Comparison of ENCODE assay signal across 8 cellular contexts in genomic region chr12:100154472-100155247, GRCh38. TPM values are rescaled to one million over a fixed set of nuclear protein-coding genes. Genes with fewer than 3 reads are reported as not detected.
DNase-seq lines count a peak whose midpoint lies in the region; ATAC-seq, FAIRE-seq and TF ChIP-seq lines count a peak whose summit lies in the region.

No MANE protein-coding gene starts in this region.

- no peak overlapping the region for H3K4me2 ChIP-seq in IMR-90 (ENCODE audit: low read depth, low read length)

- H3K4me1 ChIP-seq in IMR-90 (ENCODE audit: control insufficient read depth, insufficient read depth, low read length) (no peaks in the 10 kb centered on the region), ascending aorta (no peaks in the 10 kb centered on the region), iPS DF 6.9 (ENCODE audit: control insufficient read depth, insufficient read depth, low read length) (peaks cover 7% of the 10 kb centered on the region; the same call in 1 of the 2 replicates)

- peak; percentile 55 for TF ChIP-seq RAD21 in IMR-90 (IDR thresholded peaks at IDR 0.05; ENCODE audit: low read length)

- no peaks in the 10 kb centered on the region for H3K79me1 ChIP-seq in IMR-90 (ENCODE audit: low read depth in 1 of 2, low read length in 2 of 2)

- no peak overlapping the region for H3K4ac ChIP-seq in IMR-90 (ENCODE audit: low read depth, low read length)

- H4K20me1 ChIP-seq in IMR-90 (ENCODE audit: insufficient read depth, low read length) = no peaks in the 10 kb centered on the region

- H3K27ac ChIP-seq in IMR-90 (ENCODE audit: insufficient read depth, low read length) (no peak overlapping the region), ascending aorta (no peak overlapping the region), iPS DF 6.9 (ENCODE audit: low read length) (no peak overlapping the region)

- TF ChIP-seq POLR2A in IMR-90 (IDR thresholded peaks at IDR 0.05; ENCODE audit: low read depth, low read length) = no peak

- H3K23ac ChIP-seq in IMR-90 (ENCODE audit: low read depth, low read length) = no peak overlapping the region

- in situ Hi-C loops in IMR-90 (cut with MboI; ENCODE audit: low sequenced_read_pairs) = no loop called here

- no peak overlapping the region for H2AK5ac ChIP-seq in IMR-90 (ENCODE audit: low read depth, low read length)

- H3K36me3 ChIP-seq in IMR-90 (ENCODE audit: control insufficient read depth, insufficient read depth, low read length) (no peaks in the 10 kb centered on the region), ascending aorta (no peaks in the 10 kb centered on the region), iPS DF 6.9 (ENCODE audit: control insufficient read depth, insufficient read depth, low read length) (no peaks in the 10 kb centered on the region)

- H3K4me3 ChIP-seq in IMR-90 (ENCODE audit: insufficient read depth, low read depth, low read length) = no peak overlapping the region
- no peak overlapping the region for H3K4me3 ChIP-seq in ascending aorta
- no peak overlapping the region for H3K4me3 ChIP-seq in iPS DF 6.9 (ENCODE audit: low read length)

- peak overlapping the region; percentile 83 for H2AFZ ChIP-seq in IMR-90 (replicated peaks; ENCODE audit: low read length, poor library complexity)

- no peak overlapping the region for H2AK9ac ChIP-seq in IMR-90 (replicated peaks; ENCODE audit: low read depth, low read length, poor library complexity)

- BruUV-seq in IMR-90 (replicated peaks; lab: Mats Ljungman, UMichigan) = no TSS peak

- dilution Hi-C loops in IMR-90 (cut with HindIII; ENCODE audit: low sequenced_read_pairs, unreplicated experiment) = no loop called here

- no peak for FAIRE-seq in D721Med (lab: Jason Lieb, UNC)

- H2BK20ac ChIP-seq in IMR-90 (ENCODE audit: low read depth, low read length) = no peak overlapping the region

- H3K18ac ChIP-seq in IMR-90 (ENCODE audit: low read depth, low read length) = no peak overlapping the region

- H3K56ac ChIP-seq in IMR-90 (ENCODE audit: extremely low read depth, insufficient read depth, low read length) = no peak overlapping the region

- TF ChIP-seq CTCF in D721Med (IDR thresholded peaks at IDR 0.05; ENCODE audit: insufficient read depth, missing control alignments) (peak; percentile 71), GM20000 (IDR thresholded peaks at IDR 0.05; ENCODE audit: extremely low read depth, missing control alignments) (peak; percentile 78), IMR-90 (conservative IDR thresholded peaks at IDR 0.05; ENCODE audit: low read depth, low read length) (peak; percentile 65), ascending aorta (IDR thresholded peaks at IDR 0.05) (peak; percentile 47 to 76 (median 75))

- no peak overlapping the region for H4K5ac ChIP-seq in IMR-90 (ENCODE audit: low read depth, low read length)

- H2BK15ac ChIP-seq in IMR-90 (ENCODE audit: low read depth, low read length) = no peak overlapping the region

- H3K27me3 ChIP-seq in IMR-90 (ENCODE audit: control insufficient read depth, insufficient read depth, low read length) = peaks cover 6% of the 10 kb centered on the region; the same call in 1 of the 2 replicates
- H3K27me3 ChIP-seq in ascending aorta = no peaks in the 10 kb centered on the region
- H3K27me3 ChIP-seq in iPS DF 6.9 (ENCODE audit: control insufficient read depth, insufficient read depth, low read length) = no peaks in the 10 kb centered on the region

- no peak overlapping the region; a peak in 1 of 4 replicates for H4K8ac ChIP-seq in IMR-90 (ENCODE audit: low read depth in 2 of 2, low read length in 2 of 2)

- DNase-seq in D721Med (ENCODE audit: insufficient read length, low spot score) (peak; percentile 49), GM20000 (ENCODE audit: low spot score) (peak; percentile 68), IMR-90 (peak; percentile 48), T-helper 2 cell (peak; percentile 38 to 66 (median 63)), ascending aorta (ENCODE audit: low spot score in 2 of 2) (peak in 1 of 2 donors; percentile 81), iPS DF 6.9 (ENCODE audit: low read depth, low spot score) (peak; percentile 86), mesenteric fat pad (ENCODE audit: low spot score) (no peak)
- DNase-seq in stimulated activated CD4-positive, alpha-beta T cell treated with anti-CD3 and anti-CD28 coated beads, Interleukin-1b, Interleukin-23, amount 100 ng/mL, for 1 hour (ENCODE audit: low read depth in 2 of 2) = peak; percentile 20 to 64

- no peak overlapping the region for H3K14ac ChIP-seq in IMR-90 (replicated peaks; ENCODE audit: low read depth, low read length)

- intact Hi-C loops in IMR-90 (cut with micrococcal nuclease) (loop anchor here (2.0 kb wide), 2 partner anchors 46 to 400 kb away; partner anchors contain the start of gene ACTR6), ascending aorta (cut with DNase I) (loop anchor here (5.0 kb wide), 1 partner anchor 43 kb away; no protein-coding TSS in a partner anchor)

- no peaks in the 10 kb centered on the region for H3K9me1 ChIP-seq in IMR-90 (ENCODE audit: insufficient read depth, low read length)

- 47% methylated on average over 3 of the region's 15 CpGs; no CpG with 5 or more reads in 1 of the 2 experiments for WGBS in IMR-90 (ENCODE audit: extremely low coverage in 2 of 2, insufficient read length in 1 of 2), 2 experiments
- no CpG with 5 or more reads among the region's 15 CpGs for WGBS in iPS DF 6.9 (ENCODE audit: insufficient coverage, insufficient read length)

- ATAC-seq in IMR-90 (ENCODE audit: low read depth) = peak; percentile 94

- H4K91ac ChIP-seq in IMR-90 (ENCODE audit: insufficient read depth, low read depth, low read length) = no peak overlapping the region

- no peak overlapping the region for H2BK120ac ChIP-seq in IMR-90 (ENCODE audit: low read depth, low read length)

- no peaks in the 10 kb centered on the region for H3K9me3 ChIP-seq in IMR-90 (ENCODE audit: control insufficient read depth, insufficient read depth, low read length)
- H3K9me3 ChIP-seq in ascending aorta = no peaks in the 10 kb centered on the region
- no peaks in the 10 kb centered on the region for H3K9me3 ChIP-seq in iPS DF 6.9 (ENCODE audit: control insufficient read depth, insufficient read depth, low read length)

- H2BK5ac ChIP-seq in IMR-90 (ENCODE audit: low read depth, low read length, poor library complexity, severe bottlenecking) = no peak overlapping the region

- POLR2A ChIA-PET in IMR-90 (lab: Charles Lee; ENCODE audit: unreplicated experiment) = no interaction called here

- H3K9ac ChIP-seq in IMR-90 (ENCODE audit: low read depth, low read length) = no peak overlapping the region

- CTCF ChIA-PET in IMR-90 (lab: Yijun Ruan, JAX) = interaction anchor here (0.6 to 1.1 kb wide), 8 partner anchors 8 to 400 kb away, joined by 3 to 5 read pairs (median 4); no protein-coding TSS in a partner anchor

TF ChIP-seq in IMR-90, 13 proteins besides CTCF, POLR2A, EP300 and RAD21:
- TF ChIP-seq MAZ (IDR thresholded peaks at IDR 0.05; ENCODE audit: borderline replicate concordance, low read depth, low read length) (no peak; the same call in 1 of the 2 replicates), SMC3 (IDR thresholded peaks at IDR 0.05; ENCODE audit: low read depth, low read length) (peak; percentile 30)

RNA-seq across cellular contexts. Expression of gene BLTP3B, which starts 12.0 kb away (rescaled TPM):
- 38.7 and 44.7 TPM in 2 replicates for total RNA-seq in IMR-90 (2012; rRNA removed)
- polyA plus RNA-seq in IMR-90 (2012; rRNA removed) = 8.9 and 10.6 TPM in 2 replicates
- polyA plus RNA-seq in IMR-90 (2012; cell fraction: cytosol; rRNA removed) = 1.4 and 1.6 TPM in 2 replicates
- polyA plus RNA-seq in IMR-90 (2012; cell fraction: nucleus; rRNA removed; ENCODE audit: low replicate concordance) = 0.51 and 4.5 TPM in 2 replicates
- total RNA-seq in ascending aorta = 18.8 TPM
- total RNA-seq in mesenteric fat pad = 41.1 TPM

RNA-seq across cellular contexts. Expression of gene ACTR6, which starts 46.0 kb away (rescaled TPM):
- 10.2 and 20.6 TPM in 2 replicates for total RNA-seq in IMR-90 (2012; rRNA removed)
- polyA plus RNA-seq in IMR-90 (2012; rRNA removed) = 9.7 and 14.5 TPM in 2 replicates
- 0.64 and 0.84 TPM in 2 replicates for polyA plus RNA-seq in IMR-90 (2012; cell fraction: cytosol; rRNA removed)
- 0.22 and 5.4 TPM in 2 replicates for polyA plus RNA-seq in IMR-90 (2012; cell fraction: nucleus; rRNA removed; ENCODE audit: low replicate concordance)
- total RNA-seq in ascending aorta = 7.9 TPM
- total RNA-seq in mesenteric fat pad = 17.7 TPM
